Comparison of ENCODE assay signal across 19 cellular contexts in the genomic region with DNA sequence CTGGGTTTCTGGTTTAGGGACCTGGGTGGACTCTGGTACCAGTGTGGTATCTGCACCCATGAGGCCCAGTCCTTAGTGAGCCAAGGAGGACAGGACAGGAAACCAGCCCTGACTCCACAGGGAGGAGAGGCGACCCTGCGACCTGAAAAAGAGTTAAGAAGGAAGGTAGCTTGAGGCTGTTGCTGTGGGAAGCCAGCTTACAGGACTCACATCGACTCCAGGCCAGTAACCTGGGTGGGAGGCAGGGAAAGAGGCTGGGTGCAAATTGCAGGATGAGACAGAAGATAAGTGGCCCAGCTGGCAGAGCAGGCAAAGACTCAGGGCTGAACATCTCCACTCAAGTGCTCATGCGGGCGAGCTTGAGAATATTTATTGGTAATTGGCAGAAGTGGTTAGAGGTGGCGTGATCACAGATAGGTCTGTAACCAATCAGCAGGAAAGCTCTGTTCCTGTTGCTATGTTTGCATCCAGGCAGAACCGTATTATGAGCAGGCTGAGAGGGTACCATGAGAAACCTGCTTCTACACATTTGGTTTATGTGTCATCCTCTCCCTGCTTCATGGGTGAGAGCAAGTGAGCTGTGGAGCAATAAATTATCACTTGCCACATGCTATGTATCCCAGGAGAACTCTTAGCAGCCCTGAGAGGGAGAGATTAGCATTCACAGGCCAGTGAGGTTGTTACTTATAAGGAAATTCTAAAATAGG. TPM values are rescaled to one million over a fixed set of nuclear protein-coding genes. Genes with fewer than 3 reads are reported as not detected.
DNase-seq lines count a peak whose midpoint lies in the region; ATAC-seq and TF ChIP-seq lines count a peak whose summit lies in the region.
"Had no signal": no experiment of that assay in that cellular context is flagged by ENCODE, and none has a peak within 500 bp of the region (broad histone marks: within the 10 kb centered on the region; RNA-seq: fewer than 3 reads in every experiment).

No MANE protein-coding gene starts in this region.

- BruUV-seq in A673 (replicated peaks; lab: Mats Ljungman, UMichigan): no TSS peak

- H3K4me3 ChIP-seq in A673 (ENCODE audit: low read depth, low read length, poor library complexity, severe bottlenecking) (no peak overlapping the region), WERI-Rb-1 (ENCODE audit: low read depth, low read length) (no peak overlapping the region), psoas muscle (no peak overlapping the region)
- H3K4me3 ChIP-seq: gastroesophageal sphincter, HAP-1 had no signal

- POLR2A ChIA-PET in A673 (lab: Charles Lee; ENCODE audit: low non-redundant PET): interaction anchor here (0.6 kb wide), 1 partner anchor 79 kb away, joined by 3 read pairs; no protein-coding TSS in a partner anchor

- ATAC-seq in esophagus mucosa (peak; percentile 72), GM21737 (IDR thresholded peaks at IDR 0.05; ENCODE audit: unreplicated experiment) (no peak), psoas muscle (no peak)
- ATAC-seq: gastroesophageal sphincter, left ventricle myocardium superior had no signal

- H3K36me3 ChIP-seq in A673 (ENCODE audit: insufficient read depth, low read length, poor library complexity, severe bottlenecking) (no peaks in the 10 kb centered on the region), WERI-Rb-1 (no peaks in the 10 kb centered on the region), psoas muscle (ENCODE audit: insufficient read depth in 1 of 2, low read depth in 1 of 2) (no peaks in the 10 kb centered on the region)
- H3K36me3 ChIP-seq: gastroesophageal sphincter, HAP-1 had no signal

- 84 to 89% (median 88%) methylated on average over 7 of the region's 7 CpGs for WGBS in psoas muscle, 3 donors

- H3K4me1 ChIP-seq in A673 (ENCODE audit: insufficient read depth, low read length, poor library complexity, severe bottlenecking): no peaks in the 10 kb centered on the region
- H3K4me1 ChIP-seq in psoas muscle: no peaks in the 10 kb centered on the region
- H3K4me1 ChIP-seq: gastroesophageal sphincter, HAP-1 had no signal

- no peak overlapping the region for H3K27ac ChIP-seq in A673 (ENCODE audit: low read depth, low read length, poor library complexity, severe bottlenecking)
- H3K27ac ChIP-seq in WERI-Rb-1: no peak overlapping the region
- no peak overlapping the region for H3K27ac ChIP-seq in psoas muscle
- H3K27ac ChIP-seq: gastroesophageal sphincter had no signal

- no peaks in the 10 kb centered on the region for H3K27me3 ChIP-seq in A673 (replicated peaks; ENCODE audit: insufficient read depth, low read depth, low read length, poor library complexity)
- no peaks in the 10 kb centered on the region for H3K27me3 ChIP-seq in WERI-Rb-1 (ENCODE audit: insufficient read depth, low read depth, severe bottlenecking)
- no peaks in the 10 kb centered on the region for H3K27me3 ChIP-seq in psoas muscle (ENCODE audit: insufficient read depth in 3 of 3, low read length in 2 of 3)

- intact Hi-C loops in A673 (cut with micrococcal nuclease; ENCODE audit: unreplicated experiment): no loop called here
- intact Hi-C loops in psoas muscle (cut with DNase I): no loop called here

- H3K9me3 ChIP-seq in A673 (ENCODE audit: low read depth, low read length, poor library complexity, severe bottlenecking) (no peaks in the 10 kb centered on the region), WERI-Rb-1 (ENCODE audit: severe bottlenecking) (no peaks in the 10 kb centered on the region), psoas muscle (no peaks in the 10 kb centered on the region)
- H3K9me3 ChIP-seq: gastroesophageal sphincter, HAP-1 had no signal

- peak; percentile 7 for DNase-seq in A673 (ENCODE audit: low spot score)
- peak; percentile 32 for DNase-seq in HK-2 (ENCODE audit: unreplicated experiment)
- peak; percentile 91 for DNase-seq in NCI-H510A (lab: John Stamatoyannopoulos, UW)
- DNase-seq in NK-92 (lab: John Stamatoyannopoulos, UW; ENCODE audit: unreplicated experiment): no peak
- no peak for DNase-seq in WERI-Rb-1
- no peak for DNase-seq in psoas muscle
- DNase-seq: activated CD4-positive, CD25-positive, alpha-beta regulatory T cell treated with anti-CD3 and anti-CD28 coated beads, Interleukin-2, amount 50 U/mL, for 72 hours; activated naive CD8-positive, alpha-beta T cell treated with anti-CD3 and anti-CD28 coated beads, Interleukin-2, amount 10 ng/mL, durations not matched to agents 7 days and 5 days; CD4-positive, alpha-beta T cell; cortex of kidney; KBM-7; left ventricle myocardium superior; NCI-H2171 treated with DMSO at 0.1 percent for 48 hours; Right ventricle myocardium superior had no signal

- no peak for TF ChIP-seq CTCF in A673 (conservative IDR thresholded peaks at IDR 0.05; ENCODE audit: low read depth, low read length)
- TF ChIP-seq CTCF in WERI-Rb-1 (IDR thresholded peaks at IDR 0.05; ENCODE audit: low read depth, low read length): no peak
- no peak for TF ChIP-seq CTCF in psoas muscle (IDR thresholded peaks at IDR 0.05)

- CTCF ChIA-PET in A673 (lab: Charles Lee): no interaction called here

RNA-seq across cellular contexts. Expression of gene TLL2, which starts 11.0 kb away (rescaled TPM):
- total RNA-seq in A673 (2021): 0.09 and 0.11 TPM in 2 replicates
- 0.12 TPM for total RNA-seq in esophagus mucosa
- under 1 TPM; 0.30 to 0.41 (median 0.33) TPM for total RNA-seq in psoas muscle
- polyA plus RNA-seq in psoas muscle: under 1 TPM; 0.22 to 0.64 (median 0.30) TPM
- total RNA-seq: activated naive CD8-positive, alpha-beta T cell treated with anti-CD3 and anti-CD28 coated beads, Interleukin-2, amount 10 ng/mL, durations not matched to agents 7 days and 5 days; activated T-helper 1 cell treated with anti-CD3 and anti-CD28 coated beads, Interleukin-12 subunit alpha, Interleukin-12 subunit beta, Interleukin-2, Interleukin-4 antibody, amounts not matched to agents 30 ng/mL and 10 ng/mL and 1 ng/mL, durations not matched to agents 14 hours and 24 hours and 36 hours; CD4-positive, alpha-beta T cell had no signal

Comparison
In these comparisons a context has a peak if more than half of its experiments do, and no peak if none do; other contexts are left out.
1. DNase-seq: peak in A673 (single experiment), HK-2 (single experiment) and NCI-H510A (single experiment); none in NK-92 (single experiment), WERI-Rb-1 (single experiment) and psoas muscle (0 of 2).